In the genomic region with DNA sequence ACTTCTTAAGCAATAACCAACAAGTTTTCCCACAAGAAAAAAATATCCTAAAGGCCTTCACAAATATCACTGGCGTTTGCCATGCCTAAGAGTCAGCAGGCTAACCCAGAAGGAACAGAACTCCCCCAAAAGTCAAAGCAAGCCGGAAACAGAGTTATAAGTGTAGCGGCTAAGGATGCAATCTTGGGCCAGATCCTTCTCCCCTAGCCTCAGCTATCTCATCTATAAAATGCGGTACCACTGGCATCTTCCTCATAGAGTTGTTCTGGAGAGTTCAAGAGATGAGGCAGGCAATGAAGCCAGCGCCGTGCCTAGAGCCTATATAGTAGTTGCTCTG, we compare ENCODE assay signal across 8 cellular contexts. TPM values are rescaled to one million over a fixed set of nuclear protein-coding genes. Genes with fewer than 3 reads are reported as not detected.
DNase-seq lines count a peak whose midpoint lies in the region; ATAC-seq, FAIRE-seq and TF ChIP-seq lines count a peak whose summit lies in the region.

No MANE protein-coding gene starts in this region.

- H3K4me3 ChIP-seq in A673 (ENCODE audit: low read depth, low read length, poor library complexity, severe bottlenecking) (peak overlapping the region; percentile 87), HL-60 (replicated peaks; ENCODE audit: insufficient read depth, low read length) (peak overlapping the region; percentile 91), mammary epithelial cell (replicated peaks in 1 of 3; ENCODE audit: insufficient read depth in 1 of 3, low read depth in 2 of 3, low read length in 3 of 3) (peak overlapping the region; percentile 60 to 89 (median 73)), mucosa of descending colon (peak overlapping the region; percentile 49)

- H3K9me3 ChIP-seq in A673 (ENCODE audit: low read depth, low read length, poor library complexity, severe bottlenecking) (no peaks in the 10 kb centered on the region), mammary epithelial cell (replicated peaks; ENCODE audit: insufficient read depth, low read length) (no peaks in the 10 kb centered on the region), mucosa of descending colon (no peaks in the 10 kb centered on the region)

- peak overlapping the region; percentile 87 for H3K4me2 ChIP-seq in mammary epithelial cell (ENCODE audit: insufficient read depth, low read depth, low read length)

- FAIRE-seq in RCC 7860 (lab: Jason Lieb, UNC) (no peak), D721Med (lab: Jason Lieb, UNC) (no peak)

- H3K27me3 ChIP-seq in A673 (replicated peaks; ENCODE audit: insufficient read depth, low read depth, low read length, poor library complexity) (no peaks in the 10 kb centered on the region), HL-60 (ENCODE audit: insufficient read depth, poor library complexity, severe bottlenecking) (no peaks in the 10 kb centered on the region), mammary epithelial cell (ENCODE audit: insufficient read depth, low read length) (no peaks in the 10 kb centered on the region)

- H3K9ac ChIP-seq in mammary epithelial cell (ENCODE audit: insufficient read depth, low read length) = peak overlapping the region; percentile 85

- peaks cover 36% of the 10 kb centered on the region for H3K79me2 ChIP-seq in mammary epithelial cell (ENCODE audit: insufficient read depth, low read length)

- peak overlapping the region; percentile 91 for H2AFZ ChIP-seq in mammary epithelial cell (ENCODE audit: low read depth, low read length)

- H3K36me3 ChIP-seq in A673 (ENCODE audit: insufficient read depth, low read length, poor library complexity, severe bottlenecking) (peaks cover 10% of the 10 kb centered on the region), mammary epithelial cell (ENCODE audit: insufficient read depth, low read length) (no peaks in the 10 kb centered on the region), mucosa of descending colon (ENCODE audit: low read depth) (no peaks in the 10 kb centered on the region)

- peak overlapping the region; percentile 53 for H3K27ac ChIP-seq in A673 (ENCODE audit: low read depth, low read length, poor library complexity, severe bottlenecking)
- peak overlapping the region; percentile 57; the same call in 1 of the 2 replicates for H3K27ac ChIP-seq in HL-60 (replicated peaks)
- peak overlapping the region; percentile 60 for H3K27ac ChIP-seq in mammary epithelial cell (ENCODE audit: insufficient read depth, low read depth, low read length)

- ATAC-seq in mucosa of descending colon = no peak

- CTCF ChIA-PET in A673 (lab: Charles Lee) = no interaction called here
- CTCF ChIA-PET in mammary epithelial cell (lab: Charles Lee; ENCODE audit: low non-redundant PET) = no interaction called here

- no TSS peak for BruUV-seq in A673 (replicated peaks; lab: Mats Ljungman, UMichigan)
- BruUV-seq in mammary epithelial cell (replicated peaks; lab: Mats Ljungman, UMichigan) = no TSS peak

- intact Hi-C loops in A673 (cut with micrococcal nuclease; ENCODE audit: unreplicated experiment) = no loop called here
- intact Hi-C loops in mammary epithelial cell (cut with micrococcal nuclease) = no loop called here
- intact Hi-C loops in mucosa of descending colon (cut with DNase I, micrococcal nuclease) = no loop called here

- dilution Hi-C loops in mammary epithelial cell (cut with HindIII; ENCODE audit: low sequenced_read_pairs) = loop anchor here (5.0 to 10.0 kb wide), 4 partner anchors 45 to 138 kb away; partner anchors contain the start of gene EEIG1

- DNase-seq in A673 (ENCODE audit: low spot score) = no peak
- no peak for DNase-seq in HL-60 (ENCODE audit: low read depth in 1 of 2, low spot score in 1 of 2)
- DNase-seq in mammary epithelial cell = no peak
- DNase-seq in mucosa of descending colon = no peak
- DNase-seq in RCC 7860 (ENCODE audit: low spot score) = no peak
- DNase-seq in D721Med (ENCODE audit: insufficient read length, low spot score) = no peak
- no peak for DNase-seq in NCI-H345 treated with DMSO at 0.1 percent for 48 hours (lab: John Stamatoyannopoulos, UW; ENCODE audit: unreplicated experiment)
- no peak for DNase-seq in LoVo (ENCODE audit: low spot score)

- in situ Hi-C loops in mammary epithelial cell (cut with MboI; ENCODE audit: low sequenced_read_pairs in 2 of 2) = loop anchor here in 1 of 2 donors (5.0 kb wide), 2 partner anchors 100 to 155 kb away; no protein-coding TSS in a partner anchor

- WGBS in mammary epithelial cell (ENCODE audit: low coverage, missing lambda C conversion rate) = 5% methylated on average over 4 of the region's 6 CpGs

- H4K20me1 ChIP-seq in mammary epithelial cell (ENCODE audit: insufficient read depth, low read length) = no peaks in the 10 kb centered on the region

- TF ChIP-seq CTCF in A673 (conservative IDR thresholded peaks at IDR 0.05; ENCODE audit: low read depth, low read length) (no peak), HL-60 (IDR thresholded peaks at IDR 0.05; ENCODE audit: insufficient read depth, low read length) (no peak), mammary epithelial cell (conservative IDR thresholded peaks at IDR 0.05 in 1 of 2, IDR thresholded peaks at IDR 0.05 in 1 of 2; ENCODE audit: extremely low read depth in 1 of 2, insufficient read depth in 1 of 2, low read depth in 1 of 2, low read length in 2 of 2) (no peak), mucosa of descending colon (IDR thresholded peaks at IDR 0.05) (no peak), D721Med (IDR thresholded peaks at IDR 0.05; ENCODE audit: insufficient read depth, missing control alignments) (no peak)

- POLR2A ChIA-PET in A673 (lab: Charles Lee; ENCODE audit: low non-redundant PET) = no interaction called here

- peaks cover 13% of the 10 kb centered on the region for H3K4me1 ChIP-seq in A673 (ENCODE audit: insufficient read depth, low read length, poor library complexity, severe bottlenecking)
- peaks cover 21% of the 10 kb centered on the region for H3K4me1 ChIP-seq in mammary epithelial cell (ENCODE audit: insufficient read depth, low read length)
- H3K4me1 ChIP-seq in mucosa of descending colon (ENCODE audit: low read depth) = peaks cover 17% of the 10 kb centered on the region

RNA-seq across cellular contexts. Expression of gene DPM2, which starts 0.6 kb away (rescaled TPM):
- total RNA-seq in A673 (2021) = 51.5 and 52.9 TPM in 2 replicates
- total RNA-seq in mammary epithelial cell = 10 to 100 TPM; 10.0 to 48.7 TPM
- polyA plus RNA-seq in mammary epithelial cell = 45.2 TPM
- 74.8 TPM for polyA minus RNA-seq in mammary epithelial cell
- total RNA-seq in mucosa of descending colon = 10 to 100 TPM; 23.0 to 30.4 (median 29.4) TPM

RNA-seq across cellular contexts. Expression of gene PIP5KL1, which starts 6.4 kb away (rescaled TPM):
- total RNA-seq in A673 (2021) (2.6 and 3.9 TPM in 2 replicates), mammary epithelial cell (10 to 100 TPM in 1 of 2 donors, 1 to 10 TPM in 1; 6.7 to 11.8 TPM), mucosa of descending colon (1 to 10 TPM in 2 of 3 donors, under 1 TPM in 1; 0.58 to 1.9 (median 1.1) TPM)
- polyA plus RNA-seq in mammary epithelial cell = 4.4 TPM
- polyA minus RNA-seq in mammary epithelial cell = 0.41 TPM

RNA-seq across cellular contexts. Expression of gene ST6GALNAC4, which starts 20.2 kb away (rescaled TPM):
- total RNA-seq in A673 (2021) = 11.8 and 15.8 TPM in 2 replicates
- total RNA-seq in mammary epithelial cell = 10 to 100 TPM; 14.3 to 19.6 TPM
- 21.9 TPM for polyA plus RNA-seq in mammary epithelial cell
- polyA minus RNA-seq in mammary epithelial cell = 50.2 TPM
- total RNA-seq in mucosa of descending colon = 10 to 100 TPM; 31.0 to 39.2 (median 37.2) TPM

RNA-seq across cellular contexts. Expression of gene ST6GALNAC6, which starts 37.6 kb away (rescaled TPM):
- total RNA-seq in A673 (2021) (34.7 and 40.4 TPM in 2 replicates), mammary epithelial cell (10 to 100 TPM; 28.8 to 29.5 TPM), mucosa of descending colon (100 to 1,000 TPM; 121 to 266 (median 175) TPM)
- 26.6 TPM for polyA plus RNA-seq in mammary epithelial cell
- 14.6 TPM for polyA minus RNA-seq in mammary epithelial cell

RNA-seq across cellular contexts. Expression of gene EEIG1, which starts 43.8 kb away (rescaled TPM):
- total RNA-seq in A673 (2021) (30.0 and 34.1 TPM in 2 replicates), mammary epithelial cell (10 to 100 TPM; 23.0 to 29.3 TPM), mucosa of descending colon (100 to 1,000 TPM; 127 to 168 (median 144) TPM)
- polyA plus RNA-seq in mammary epithelial cell = 17.1 TPM
- polyA minus RNA-seq in mammary epithelial cell = 11.3 TPM
